Comparison of ENCODE assay signal across 9 cellular contexts in the genomic region with DNA sequence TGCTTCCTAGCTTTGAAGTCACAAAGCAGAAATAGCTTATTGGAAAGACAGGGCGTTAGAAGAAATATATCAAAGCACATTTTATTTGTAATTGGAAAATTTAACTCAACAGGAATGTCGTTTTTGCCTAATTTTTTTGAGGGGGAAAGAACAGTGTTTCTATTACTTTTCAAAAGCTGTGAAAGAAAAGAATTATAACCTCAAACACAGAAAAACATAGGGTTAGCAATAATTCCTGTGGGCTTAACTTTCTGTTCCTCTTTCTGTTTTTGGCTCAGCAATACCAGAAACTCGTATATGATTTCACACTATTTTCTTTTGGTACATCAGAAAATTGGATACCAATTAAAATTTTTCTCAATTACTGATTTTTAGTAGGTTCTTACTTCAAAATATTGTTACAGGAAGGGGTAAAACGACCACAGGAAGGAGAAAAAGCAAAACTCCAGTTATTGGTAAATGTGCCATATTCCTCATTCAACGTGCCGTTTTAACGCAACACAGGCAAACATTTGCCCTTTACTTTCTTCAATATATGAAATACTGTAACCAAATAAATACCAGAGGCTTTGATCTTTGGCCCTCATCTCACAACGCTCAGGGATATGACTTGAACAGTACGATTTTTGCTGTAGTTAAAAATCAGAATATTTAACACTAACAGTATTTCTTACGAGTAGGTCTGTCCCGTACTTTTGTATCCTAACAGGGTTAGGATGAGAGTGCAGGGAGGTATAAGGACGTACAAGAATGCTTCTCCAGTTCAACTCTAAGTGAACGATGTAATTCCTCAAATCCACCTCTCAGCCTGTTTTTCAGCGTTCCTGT. TPM values are rescaled to one million over a fixed set of nuclear protein-coding genes. Genes with fewer than 3 reads are reported as not detected.
DNase-seq lines count a peak whose midpoint lies in the region; ATAC-seq, FAIRE-seq and TF ChIP-seq lines count a peak whose summit lies in the region.
"Had no signal": no experiment of that assay in that cellular context is flagged by ENCODE, and none has a peak within 500 bp of the region (broad histone marks: within the 10 kb centered on the region; RNA-seq: fewer than 3 reads in every experiment).

No MANE protein-coding gene starts in this region.

- H3K27ac ChIP-seq in DND-41 (ENCODE audit: low read length) (no peak overlapping the region), kidney (ENCODE audit: low read depth in 2 of 2, low read length in 2 of 2) (peak overlapping the region in 1 of 2 donors; percentile 38), thyroid gland (peak overlapping the region in 2 of 3 donors; percentile 90 to 92)

- peak overlapping the region; percentile 77 for H3K4me3 Mint-ChIP-seq in activated CD4-positive, alpha-beta memory T cell treated with anti-CD3 and anti-CD28 coated beads, Interleukin-2, amount 10 ng/mL, durations not matched to agents 7 days and 5 days

- H3K9me3 ChIP-seq in DND-41 (ENCODE audit: insufficient read depth, low read length, severe bottlenecking): no peaks in the 10 kb centered on the region
- no peaks in the 10 kb centered on the region for H3K9me3 ChIP-seq in kidney (ENCODE audit: control insufficient read depth in 1 of 2, low read length in 2 of 2)
- H3K9me3 ChIP-seq in thyroid gland: no peaks in the 10 kb centered on the region

- CTCF ChIA-PET in activated CD4-positive, alpha-beta memory T cell treated with anti-CD3 and anti-CD28 coated beads, Interleukin-2, amount 10 ng/mL, durations not matched to agents 7 days and 5 days (lab: Charles Lee): interaction anchor here (1.3 kb wide), 1 partner anchor 46 kb away, joined by 3 read pairs; no protein-coding TSS in a partner anchor

- H3K4me2 ChIP-seq in DND-41 (ENCODE audit: insufficient read depth, low read length): peak overlapping the region; percentile 86

- H3K27me3 ChIP-seq in DND-41 (ENCODE audit: insufficient read depth, low read length, poor library complexity) (peaks cover 45% of the 10 kb centered on the region), thyroid gland (no peaks in the 10 kb centered on the region)

- peaks cover 4% of the 10 kb centered on the region for H3K36me3 Mint-ChIP-seq in activated CD4-positive, alpha-beta memory T cell treated with anti-CD3 and anti-CD28 coated beads, Interleukin-2, amount 10 ng/mL, durations not matched to agents 7 days and 5 days (ENCODE audit: low read depth)

- H3K27ac Mint-ChIP-seq in activated CD4-positive, alpha-beta memory T cell treated with anti-CD3 and anti-CD28 coated beads, Interleukin-2, amount 10 ng/mL, durations not matched to agents 7 days and 5 days: no peak overlapping the region

- no peak for TF ChIP-seq POLR2A in thyroid gland (IDR thresholded peaks at IDR 0.05)

- no peak for TF ChIP-seq CTCF in DND-41 (IDR thresholded peaks at IDR 0.05; ENCODE audit: borderline replicate concordance, extremely low read depth, low read length, poor library complexity, severe bottlenecking)
- TF ChIP-seq CTCF in kidney (IDR thresholded peaks at IDR 0.05; ENCODE audit: borderline replicate concordance, extremely low read depth, insufficient read depth): no peak
- TF ChIP-seq CTCF in thyroid gland (IDR thresholded peaks at IDR 0.05): peak in 2 of 6 experiments; percentile 28 to 38

- WGBS in thyroid gland, 2 donors: 12 to 13% methylated on average over 14 of the region's 14 CpGs

- H4K20me1 ChIP-seq in DND-41 (ENCODE audit: insufficient read depth, low read length): no peaks in the 10 kb centered on the region

- peak overlapping the region; percentile 32 to 63; a peak in 3 of 4 replicates for H3K4me3 ChIP-seq in DND-41 (ENCODE audit: low read depth in 1 of 2, low read length in 2 of 2)
- H3K4me3 ChIP-seq in kidney (ENCODE audit: low read length in 2 of 2): peak overlapping the region; percentile 75 to 92
- peak overlapping the region in 2 of 3 donors; percentile 36 to 59 for H3K4me3 ChIP-seq in thyroid gland (replicated peaks in 1 of 3)

- H3K9ac ChIP-seq in DND-41 (ENCODE audit: low read depth, low read length) (0 out of 2 replicates have a peak overlapping the region, but pooled peaks have one; percentile 37), kidney (ENCODE audit: low read length in 2 of 2) (peak overlapping the region in 1 of 2 donors; percentile 88)

- no peaks in the 10 kb centered on the region for H3K79me2 ChIP-seq in DND-41 (ENCODE audit: insufficient read depth, low read length)

- no peaks in the 10 kb centered on the region for H3K9me3 Mint-ChIP-seq in activated CD4-positive, alpha-beta memory T cell treated with anti-CD3 and anti-CD28 coated beads, Interleukin-2, amount 10 ng/mL, durations not matched to agents 7 days and 5 days

- POLR2A ChIA-PET in activated CD4-positive, alpha-beta memory T cell treated with anti-CD3 and anti-CD28 coated beads, Interleukin-2, amount 10 ng/mL, durations not matched to agents 7 days and 5 days (lab: Charles Lee): interaction anchor here (0.7 to 1.6 kb wide), 3 partner anchors 122 to 296 kb away, joined by 3 to 5 read pairs (median 4); partner anchors contain the start of gene ARHGAP5

- H3K27me3 Mint-ChIP-seq in activated CD4-positive, alpha-beta memory T cell treated with anti-CD3 and anti-CD28 coated beads, Interleukin-2, amount 10 ng/mL, durations not matched to agents 7 days and 5 days: peaks cover 9% of the 10 kb centered on the region

- H3K4me1 Mint-ChIP-seq in activated CD4-positive, alpha-beta memory T cell treated with anti-CD3 and anti-CD28 coated beads, Interleukin-2, amount 10 ng/mL, durations not matched to agents 7 days and 5 days: peaks cover 34% of the 10 kb centered on the region

- H2AFZ ChIP-seq in DND-41 (ENCODE audit: low read depth, low read length): peak overlapping the region; percentile 70

- DNase-seq in DND-41 (no peak), kidney (no peak), thyroid gland (no peak), germinal center (ENCODE audit: low spot score) (no peak)
- DNase-seq in activated CD4-positive, alpha-beta memory T cell treated with anti-CD3 and anti-CD28 coated beads, Interleukin-2, amount 10 ng/mL, durations not matched to agents 7 days and 5 days: no peak

- H3K36me3 ChIP-seq in DND-41 (ENCODE audit: insufficient read depth, low read length): no peaks in the 10 kb centered on the region
- no peaks in the 10 kb centered on the region for H3K36me3 ChIP-seq in kidney (ENCODE audit: control insufficient read depth in 1 of 2, insufficient read depth in 2 of 2, low read length in 2 of 2)
- no peaks in the 10 kb centered on the region for H3K36me3 ChIP-seq in thyroid gland

- intact Hi-C loops in kidney (cut with DNase I): no loop called here
- intact Hi-C loops in thyroid gland (cut with DNase I): loop anchor here (5.0 to 10.0 kb wide), 2 partner anchors 54 to 123 kb away; partner anchors contain the start of gene ARHGAP5

- 0 out of 3 replicates have a peak, but pooled peaks have one; percentile 1 for ATAC-seq in DND-41 (ENCODE audit: insufficient read depth, low read depth)
- ATAC-seq in HG02610 (IDR thresholded peaks at IDR 0.05; ENCODE audit: unreplicated experiment): peak; percentile 0
- no peak for ATAC-seq in HG02970 (IDR thresholded peaks at IDR 0.05; ENCODE audit: low FRiP score, unreplicated experiment)
- no peak for ATAC-seq in HG03280 (IDR thresholded peaks at IDR 0.05; ENCODE audit: unreplicated experiment)

- FAIRE-seq in kidney (lab: Jason Lieb, UNC): no peak

- H3K4me1 ChIP-seq in DND-41 (ENCODE audit: insufficient read depth, low read length) (peaks cover 37% of the 10 kb centered on the region), kidney (ENCODE audit: control insufficient read depth in 1 of 2, insufficient read depth in 1 of 2, low read depth in 1 of 2, low read length in 2 of 2) (peaks cover 0 to 4% of the 10 kb centered on the region in 2 donors), thyroid gland (peaks cover 0 to 12% of the 10 kb centered on the region in 2 donors)

RNA-seq across cellular contexts. Expression of gene RNU6-7, which starts 1.3 kb away (rescaled TPM):
- not detected for total RNA-seq in activated CD4-positive, alpha-beta memory T cell treated with anti-CD3 and anti-CD28 coated beads, Interleukin-2, amount 10 ng/mL, durations not matched to agents 7 days and 5 days
- not detected for total RNA-seq in kidney
- polyA plus RNA-seq in kidney (ENCODE audit: insufficient read depth, low read depth, low replicate concordance): not detected
- not detected for total RNA-seq in thyroid gland
- total RNA-seq: M059J had no signal

RNA-seq across cellular contexts. Expression of gene RNU6-8, which starts 2.5 kb away (rescaled TPM):
- not detected for total RNA-seq in activated CD4-positive, alpha-beta memory T cell treated with anti-CD3 and anti-CD28 coated beads, Interleukin-2, amount 10 ng/mL, durations not matched to agents 7 days and 5 days
- total RNA-seq in kidney: not detected
- polyA plus RNA-seq in kidney (ENCODE audit: insufficient read depth, low read depth, low replicate concordance): not detected
- total RNA-seq in thyroid gland: not detected
- total RNA-seq: M059J had no signal

Comparison
In these comparisons a context has a peak if more than half of its experiments do, and no peak if none do; other contexts are left out.
1. ATAC-seq: peak in DND-41 (single experiment) and HG02610 (single experiment); none in HG02970 (single experiment) and HG03280 (single experiment).
2. Peak in every context shown above with its lines, with median percentiles within 50 percentile points of each other: H3K4me3 ChIP-seq.